ENCODE assay signal across 12 cellular contexts in the genomic region with DNA sequence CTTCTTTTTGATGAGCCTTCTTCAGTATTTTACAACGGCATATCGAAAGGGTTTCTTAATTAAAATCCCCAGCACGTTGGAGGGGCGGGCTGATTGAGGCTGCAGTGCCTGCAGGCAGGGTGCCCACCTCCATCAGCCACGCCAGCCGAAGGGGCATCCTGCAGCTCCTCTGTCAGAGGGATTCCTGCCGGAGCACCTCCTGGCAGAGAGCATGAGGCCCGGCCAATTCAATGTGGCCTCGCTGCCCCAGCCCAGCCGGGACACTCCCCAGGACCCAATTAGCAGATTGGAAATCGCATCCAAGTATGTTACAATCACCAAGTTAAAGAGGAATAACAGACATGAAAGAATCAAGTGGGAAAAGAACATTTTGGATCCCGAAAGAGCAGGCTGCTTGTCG.
"Had no signal": no experiment of that assay in that cellular context is flagged by ENCODE, and none has a peak within 500 bp of the region (broad histone marks: within the 10 kb centered on the region; RNA-seq: fewer than 3 reads in every experiment).

No MANE protein-coding gene starts in this region.

- DNase-seq: activated CD8-positive, alpha-beta memory T cell treated with anti-CD3 and anti-CD28 coated beads, Interleukin-2, amount 50 U/mL, for 4 hours; activated CD8-positive, alpha-beta T cell treated with anti-CD3 and anti-CD28 coated beads for 36 hours; central memory CD4-positive, alpha-beta T cell; dermis blood vessel endothelial cell; endodermal cell; glutamatergic neuron; naive B cell; right lobe of liver; stimulated activated naive CD4-positive, alpha-beta T cell treated with Interleukin-2 at 50 U/mL for 16 hours had no signal

- H3K4me3 ChIP-seq: ascending aorta, lung, right lobe of liver had no signal

- H3K9me3 ChIP-seq: ascending aorta, neutrophil, right lobe of liver had no signal

- ATAC-seq: activated CD8-positive, alpha-beta T cell treated with anti-CD3 and anti-CD28 coated beads for 36 hours; right lobe of liver had no signal

- H3K27me3 ChIP-seq: ascending aorta, neutrophil, right lobe of liver had no signal

- H3K4me1 ChIP-seq: ascending aorta, right lobe of liver had no signal

- H3K27ac ChIP-seq: ascending aorta, neutrophil, right lobe of liver had no signal

- H3K36me3 ChIP-seq: ascending aorta, neutrophil, right lobe of liver had no signal
